1 cellular context compared by ENCODE assay signal in the genomic region with DNA sequence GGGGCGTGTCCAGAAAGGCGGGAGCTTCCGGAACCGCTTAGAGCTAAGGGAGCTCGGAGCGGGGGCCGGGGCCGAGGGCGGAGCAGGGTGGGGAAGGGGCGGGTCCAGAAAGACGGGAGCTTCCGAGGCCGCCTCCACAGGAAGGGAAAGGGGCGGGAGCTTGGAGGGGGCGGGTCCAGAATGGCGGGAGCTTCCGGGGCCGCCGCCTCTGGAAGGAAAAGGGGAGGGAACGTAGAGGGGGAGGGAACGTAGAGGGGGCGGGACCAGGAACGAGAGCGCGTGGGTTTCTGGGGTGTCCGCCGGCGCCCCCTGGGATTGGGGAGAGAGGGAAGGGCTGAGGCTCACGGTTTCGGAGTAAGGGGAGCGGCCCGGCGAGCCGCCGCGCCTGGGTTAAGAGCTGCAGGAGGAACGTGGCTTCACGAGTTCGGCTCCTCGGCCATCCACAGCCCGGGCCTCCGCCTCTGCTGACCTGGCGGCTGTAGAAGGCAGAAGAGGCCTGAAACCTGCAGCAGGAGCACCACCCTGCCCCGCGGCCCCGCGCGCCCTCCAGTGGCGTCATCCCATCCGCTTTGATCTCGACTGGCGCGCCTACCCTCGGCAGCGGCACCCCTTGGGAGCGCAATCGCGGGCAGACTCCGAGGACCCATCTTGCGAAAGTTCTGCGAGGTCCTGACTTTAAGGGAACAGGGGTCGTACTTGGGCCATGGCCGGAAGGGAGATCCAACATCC.
TF ChIP-seq lines count a peak whose summit lies in the region.

No MANE protein-coding gene starts in this region.

TF ChIP-seq in WTC11, 78 proteins besides CTCF, POLR2A, EP300 and RAD21 (continued from another document and continues in another):
- TF ChIP-seq, protein P1, sequence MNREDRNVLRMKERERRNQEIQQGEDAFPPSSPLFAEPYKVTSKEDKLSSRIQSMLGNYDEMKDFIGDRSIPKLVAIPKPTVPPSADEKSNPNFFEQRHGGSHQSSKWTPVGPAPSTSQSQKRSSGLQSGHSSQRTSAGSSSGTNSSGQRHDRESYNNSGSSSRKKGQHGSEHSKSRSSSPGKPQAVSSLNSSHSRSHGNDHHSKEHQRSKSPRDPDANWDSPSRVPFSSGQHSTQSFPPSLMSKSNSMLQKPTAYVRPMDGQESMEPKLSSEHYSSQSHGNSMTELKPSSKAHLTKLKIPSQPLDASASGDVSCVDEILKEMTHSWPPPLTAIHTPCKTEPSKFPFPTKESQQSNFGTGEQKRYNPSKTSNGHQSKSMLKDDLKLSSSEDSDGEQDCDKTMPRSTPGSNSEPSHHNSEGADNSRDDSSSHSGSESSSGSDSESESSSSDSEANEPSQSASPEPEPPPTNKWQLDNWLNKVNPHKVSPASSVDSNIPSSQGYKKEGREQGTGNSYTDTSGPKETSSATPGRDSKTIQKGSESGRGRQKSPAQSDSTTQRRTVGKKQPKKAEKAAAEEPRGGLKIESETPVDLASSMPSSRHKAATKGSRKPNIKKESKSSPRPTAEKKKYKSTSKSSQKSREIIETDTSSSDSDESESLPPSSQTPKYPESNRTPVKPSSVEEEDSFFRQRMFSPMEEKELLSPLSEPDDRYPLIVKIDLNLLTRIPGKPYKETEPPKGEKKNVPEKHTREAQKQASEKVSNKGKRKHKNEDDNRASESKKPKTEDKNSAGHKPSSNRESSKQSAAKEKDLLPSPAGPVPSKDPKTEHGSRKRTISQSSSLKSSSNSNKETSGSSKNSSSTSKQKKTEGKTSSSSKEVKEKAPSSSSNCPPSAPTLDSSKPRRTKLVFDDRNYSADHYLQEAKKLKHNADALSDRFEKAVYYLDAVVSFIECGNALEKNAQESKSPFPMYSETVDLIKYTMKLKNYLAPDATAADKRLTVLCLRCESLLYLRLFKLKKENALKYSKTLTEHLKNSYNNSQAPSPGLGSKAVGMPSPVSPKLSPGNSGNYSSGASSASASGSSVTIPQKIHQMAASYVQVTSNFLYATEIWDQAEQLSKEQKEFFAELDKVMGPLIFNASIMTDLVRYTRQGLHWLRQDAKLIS (CRISPR knock-in tag; IDR thresholded peaks at IDR 0.05; ENCODE audit: borderline replicate concordance), result no peak
- TF ChIP-seq FOXP1 (CRISPR knock-in tag; IDR thresholded peaks at IDR 0.05; ENCODE audit: borderline replicate concordance) (peak; percentile 86; the same call in 1 of the 2 replicates), RORB (CRISPR knock-in tag; IDR thresholded peaks at IDR 0.05) (no peak), ZBTB21 (CRISPR knock-in tag; IDR thresholded peaks at IDR 0.05; ENCODE audit: borderline replicate concordance) (no peak), NR2C2 (CRISPR knock-in tag; IDR thresholded peaks at IDR 0.05) (no peak), SMAD3 (CRISPR knock-in tag; IDR thresholded peaks at IDR 0.05; ENCODE audit: borderline replicate concordance) (peak; percentile 70; the same call in 1 of the 2 replicates), ZNF232 (CRISPR knock-in tag; IDR thresholded peaks at IDR 0.05) (no peak), FOXP4 (CRISPR knock-in tag; IDR thresholded peaks at IDR 0.05) (peak; percentile 59), MAX (CRISPR knock-in tag; IDR thresholded peaks at IDR 0.05) (peak; percentile 69; the same call in 1 of the 2 replicates), ZNF416 (CRISPR knock-in tag; IDR thresholded peaks at IDR 0.05) (peak; percentile 81), ZNF396 (CRISPR knock-in tag; IDR thresholded peaks at IDR 0.05; ENCODE audit: borderline replicate concordance) (no peak), NFYB (CRISPR knock-in tag; conservative IDR thresholded peaks at IDR 0.05; ENCODE audit: low read depth) (no peak), CBFB (CRISPR knock-in tag; IDR thresholded peaks at IDR 0.05; ENCODE audit: low read depth) (no peak), ATF2 (CRISPR knock-in tag; IDR thresholded peaks at IDR 0.05; ENCODE audit: borderline replicate concordance, low read depth) (no peak), SOX15 (CRISPR knock-in tag; IDR thresholded peaks at IDR 0.05) (no peak)
- TF ChIP-seq, protein P2, sequence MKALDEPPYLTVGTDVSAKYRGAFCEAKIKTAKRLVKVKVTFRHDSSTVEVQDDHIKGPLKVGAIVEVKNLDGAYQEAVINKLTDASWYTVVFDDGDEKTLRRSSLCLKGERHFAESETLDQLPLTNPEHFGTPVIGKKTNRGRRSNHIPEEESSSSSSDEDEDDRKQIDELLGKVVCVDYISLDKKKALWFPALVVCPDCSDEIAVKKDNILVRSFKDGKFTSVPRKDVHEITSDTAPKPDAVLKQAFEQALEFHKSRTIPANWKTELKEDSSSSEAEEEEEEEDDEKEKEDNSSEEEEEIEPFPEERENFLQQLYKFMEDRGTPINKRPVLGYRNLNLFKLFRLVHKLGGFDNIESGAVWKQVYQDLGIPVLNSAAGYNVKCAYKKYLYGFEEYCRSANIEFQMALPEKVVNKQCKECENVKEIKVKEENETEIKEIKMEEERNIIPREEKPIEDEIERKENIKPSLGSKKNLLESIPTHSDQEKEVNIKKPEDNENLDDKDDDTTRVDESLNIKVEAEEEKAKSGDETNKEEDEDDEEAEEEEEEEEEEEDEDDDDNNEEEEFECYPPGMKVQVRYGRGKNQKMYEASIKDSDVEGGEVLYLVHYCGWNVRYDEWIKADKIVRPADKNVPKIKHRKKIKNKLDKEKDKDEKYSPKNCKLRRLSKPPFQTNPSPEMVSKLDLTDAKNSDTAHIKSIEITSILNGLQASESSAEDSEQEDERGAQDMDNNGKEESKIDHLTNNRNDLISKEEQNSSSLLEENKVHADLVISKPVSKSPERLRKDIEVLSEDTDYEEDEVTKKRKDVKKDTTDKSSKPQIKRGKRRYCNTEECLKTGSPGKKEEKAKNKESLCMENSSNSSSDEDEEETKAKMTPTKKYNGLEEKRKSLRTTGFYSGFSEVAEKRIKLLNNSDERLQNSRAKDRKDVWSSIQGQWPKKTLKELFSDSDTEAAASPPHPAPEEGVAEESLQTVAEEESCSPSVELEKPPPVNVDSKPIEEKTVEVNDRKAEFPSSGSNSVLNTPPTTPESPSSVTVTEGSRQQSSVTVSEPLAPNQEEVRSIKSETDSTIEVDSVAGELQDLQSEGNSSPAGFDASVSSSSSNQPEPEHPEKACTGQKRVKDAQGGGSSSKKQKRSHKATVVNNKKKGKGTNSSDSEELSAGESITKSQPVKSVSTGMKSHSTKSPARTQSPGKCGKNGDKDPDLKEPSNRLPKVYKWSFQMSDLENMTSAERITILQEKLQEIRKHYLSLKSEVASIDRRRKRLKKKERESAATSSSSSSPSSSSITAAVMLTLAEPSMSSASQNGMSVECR (CRISPR knock-in tag; IDR thresholded peaks at IDR 0.05; ENCODE audit: borderline replicate concordance), result no peak; the same call in 1 of the 2 replicates
- TF ChIP-seq, protein P3, sequence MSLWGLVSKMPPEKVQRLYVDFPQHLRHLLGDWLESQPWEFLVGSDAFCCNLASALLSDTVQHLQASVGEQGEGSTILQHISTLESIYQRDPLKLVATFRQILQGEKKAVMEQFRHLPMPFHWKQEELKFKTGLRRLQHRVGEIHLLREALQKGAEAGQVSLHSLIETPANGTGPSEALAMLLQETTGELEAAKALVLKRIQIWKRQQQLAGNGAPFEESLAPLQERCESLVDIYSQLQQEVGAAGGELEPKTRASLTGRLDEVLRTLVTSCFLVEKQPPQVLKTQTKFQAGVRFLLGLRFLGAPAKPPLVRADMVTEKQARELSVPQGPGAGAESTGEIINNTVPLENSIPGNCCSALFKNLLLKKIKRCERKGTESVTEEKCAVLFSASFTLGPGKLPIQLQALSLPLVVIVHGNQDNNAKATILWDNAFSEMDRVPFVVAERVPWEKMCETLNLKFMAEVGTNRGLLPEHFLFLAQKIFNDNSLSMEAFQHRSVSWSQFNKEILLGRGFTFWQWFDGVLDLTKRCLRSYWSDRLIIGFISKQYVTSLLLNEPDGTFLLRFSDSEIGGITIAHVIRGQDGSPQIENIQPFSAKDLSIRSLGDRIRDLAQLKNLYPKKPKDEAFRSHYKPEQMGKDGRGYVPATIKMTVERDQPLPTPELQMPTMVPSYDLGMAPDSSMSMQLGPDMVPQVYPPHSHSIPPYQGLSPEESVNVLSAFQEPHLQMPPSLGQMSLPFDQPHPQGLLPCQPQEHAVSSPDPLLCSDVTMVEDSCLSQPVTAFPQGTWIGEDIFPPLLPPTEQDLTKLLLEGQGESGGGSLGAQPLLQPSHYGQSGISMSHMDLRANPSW (CRISPR knock-in tag; conservative IDR thresholded peaks at IDR 0.05; ENCODE audit: low read depth), result no peak
- TF ChIP-seq, protein P4, sequence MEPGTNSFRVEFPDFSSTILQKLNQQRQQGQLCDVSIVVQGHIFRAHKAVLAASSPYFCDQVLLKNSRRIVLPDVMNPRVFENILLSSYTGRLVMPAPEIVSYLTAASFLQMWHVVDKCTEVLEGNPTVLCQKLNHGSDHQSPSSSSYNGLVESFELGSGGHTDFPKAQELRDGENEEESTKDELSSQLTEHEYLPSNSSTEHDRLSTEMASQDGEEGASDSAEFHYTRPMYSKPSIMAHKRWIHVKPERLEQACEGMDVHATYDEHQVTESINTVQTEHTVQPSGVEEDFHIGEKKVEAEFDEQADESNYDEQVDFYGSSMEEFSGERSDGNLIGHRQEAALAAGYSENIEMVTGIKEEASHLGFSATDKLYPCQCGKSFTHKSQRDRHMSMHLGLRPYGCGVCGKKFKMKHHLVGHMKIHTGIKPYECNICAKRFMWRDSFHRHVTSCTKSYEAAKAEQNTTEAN (CRISPR knock-in tag; IDR thresholded peaks at IDR 0.05), result peak; percentile 75; the same call in 1 of the 2 replicates
- TF ChIP-seq, protein P5, sequence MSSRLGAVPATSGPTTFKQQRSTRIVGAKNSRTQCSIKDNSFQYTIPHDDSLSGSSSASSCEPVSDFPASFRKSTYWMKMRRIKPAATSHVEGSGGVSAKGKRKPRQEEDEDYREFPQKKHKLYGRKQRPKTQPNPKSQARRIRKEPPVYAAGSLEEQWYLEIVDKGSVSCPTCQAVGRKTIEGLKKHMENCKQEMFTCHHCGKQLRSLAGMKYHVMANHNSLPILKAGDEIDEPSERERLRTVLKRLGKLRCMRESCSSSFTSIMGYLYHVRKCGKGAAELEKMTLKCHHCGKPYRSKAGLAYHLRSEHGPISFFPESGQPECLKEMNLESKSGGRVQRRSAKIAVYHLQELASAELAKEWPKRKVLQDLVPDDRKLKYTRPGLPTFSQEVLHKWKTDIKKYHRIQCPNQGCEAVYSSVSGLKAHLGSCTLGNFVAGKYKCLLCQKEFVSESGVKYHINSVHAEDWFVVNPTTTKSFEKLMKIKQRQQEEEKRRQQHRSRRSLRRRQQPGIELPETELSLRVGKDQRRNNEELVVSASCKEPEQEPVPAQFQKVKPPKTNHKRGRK (CRISPR knock-in tag; IDR thresholded peaks at IDR 0.05; ENCODE audit: borderline replicate concordance), result no peak
- TF ChIP-seq, protein P6, sequence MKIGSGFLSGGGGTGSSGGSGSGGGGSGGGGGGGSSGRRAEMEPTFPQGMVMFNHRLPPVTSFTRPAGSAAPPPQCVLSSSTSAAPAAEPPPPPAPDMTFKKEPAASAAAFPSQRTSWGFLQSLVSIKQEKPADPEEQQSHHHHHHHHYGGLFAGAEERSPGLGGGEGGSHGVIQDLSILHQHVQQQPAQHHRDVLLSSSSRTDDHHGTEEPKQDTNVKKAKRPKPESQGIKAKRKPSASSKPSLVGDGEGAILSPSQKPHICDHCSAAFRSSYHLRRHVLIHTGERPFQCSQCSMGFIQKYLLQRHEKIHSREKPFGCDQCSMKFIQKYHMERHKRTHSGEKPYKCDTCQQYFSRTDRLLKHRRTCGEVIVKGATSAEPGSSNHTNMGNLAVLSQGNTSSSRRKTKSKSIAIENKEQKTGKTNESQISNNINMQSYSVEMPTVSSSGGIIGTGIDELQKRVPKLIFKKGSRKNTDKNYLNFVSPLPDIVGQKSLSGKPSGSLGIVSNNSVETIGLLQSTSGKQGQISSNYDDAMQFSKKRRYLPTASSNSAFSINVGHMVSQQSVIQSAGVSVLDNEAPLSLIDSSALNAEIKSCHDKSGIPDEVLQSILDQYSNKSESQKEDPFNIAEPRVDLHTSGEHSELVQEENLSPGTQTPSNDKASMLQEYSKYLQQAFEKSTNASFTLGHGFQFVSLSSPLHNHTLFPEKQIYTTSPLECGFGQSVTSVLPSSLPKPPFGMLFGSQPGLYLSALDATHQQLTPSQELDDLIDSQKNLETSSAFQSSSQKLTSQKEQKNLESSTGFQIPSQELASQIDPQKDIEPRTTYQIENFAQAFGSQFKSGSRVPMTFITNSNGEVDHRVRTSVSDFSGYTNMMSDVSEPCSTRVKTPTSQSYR (CRISPR knock-in tag; IDR thresholded peaks at IDR 0.05), result no peak
- TF ChIP-seq, protein P7, sequence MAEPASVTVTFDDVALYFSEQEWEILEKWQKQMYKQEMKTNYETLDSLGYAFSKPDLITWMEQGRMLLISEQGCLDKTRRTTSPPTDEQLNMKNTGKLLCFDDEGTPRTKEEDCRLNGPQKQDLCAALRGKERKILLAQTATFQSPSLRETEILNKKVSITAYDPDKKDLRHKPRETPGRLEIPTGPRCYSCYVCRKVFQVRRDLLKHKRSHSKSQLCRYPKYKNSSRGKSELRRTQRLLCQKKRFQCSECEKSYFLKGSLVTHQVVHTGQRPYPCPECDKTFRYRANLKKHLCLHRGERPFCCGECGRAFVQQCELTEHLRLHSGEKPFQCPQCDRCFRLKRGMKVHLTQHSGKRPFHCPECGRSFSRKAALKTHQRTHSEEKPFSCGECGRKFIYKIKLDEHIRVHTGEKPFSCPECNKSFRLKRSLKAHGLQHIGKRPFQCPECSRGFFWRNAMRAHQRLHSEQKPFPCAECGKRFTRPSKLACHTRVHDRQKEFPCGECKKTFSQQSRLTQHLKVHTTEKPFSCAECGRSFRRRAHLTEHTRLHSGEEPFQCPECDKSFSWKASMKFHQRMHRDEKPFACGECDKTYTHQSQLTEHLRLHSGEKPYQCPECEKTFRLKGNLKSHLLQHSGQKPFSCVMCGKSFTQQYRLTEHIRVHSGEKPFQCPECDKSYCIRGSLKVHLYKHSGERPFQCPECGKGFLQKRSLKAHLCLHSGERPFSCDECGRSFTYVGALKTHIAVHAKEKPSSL (CRISPR knock-in tag; conservative IDR thresholded peaks at IDR 0.05), result no peak
